1 cellular context compared by ENCODE assay signal in the genomic region with DNA sequence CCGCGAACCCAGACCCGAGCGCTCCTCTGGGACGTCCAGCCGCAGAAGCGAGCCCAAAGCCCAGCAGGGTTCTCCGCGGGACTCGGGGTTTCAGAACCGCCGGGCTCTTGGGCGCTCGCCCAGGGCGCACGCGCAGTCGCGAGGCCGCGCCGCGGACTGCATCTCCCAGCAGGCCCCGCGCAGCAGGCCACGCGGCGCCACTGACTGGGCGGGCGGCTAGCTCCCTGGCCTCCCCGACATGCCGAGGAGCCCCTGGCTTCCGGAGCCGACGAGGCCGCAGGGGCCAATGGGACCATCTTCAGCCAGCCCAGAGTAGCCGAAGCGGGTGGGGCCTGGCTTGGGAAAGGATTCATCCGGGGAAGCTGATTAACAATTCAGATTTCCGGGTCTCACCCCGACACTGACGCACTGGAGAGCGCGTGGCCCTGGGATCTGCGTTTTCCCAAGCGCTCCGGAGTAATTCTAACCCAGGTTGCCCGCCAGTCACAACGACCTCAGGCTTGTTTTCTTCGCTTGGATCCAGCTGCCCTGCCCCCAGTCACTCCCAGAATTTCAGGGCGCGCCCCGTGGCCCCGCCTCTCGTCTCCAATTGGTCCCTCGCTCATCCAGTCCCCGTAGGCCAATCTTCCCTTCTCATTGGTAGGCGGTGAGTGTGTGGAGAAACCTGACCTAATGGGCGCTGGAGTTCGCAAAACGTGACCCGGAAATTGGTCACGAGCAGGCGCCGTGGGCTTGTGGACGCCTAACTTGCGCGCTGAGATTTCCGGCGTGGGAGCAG.
TF ChIP-seq lines count a peak whose summit lies in the region.

A gene (plus strand): TSS at position 745 of the 778 bp plus-strand sequence. CDS start 328 bp downstream, outside the sequence.

TF ChIP-seq in HepG2, 621 proteins besides CTCF, POLR2A, EP300 and RAD21 (continued from another document and continues in another):
- TF ChIP-seq, protein P1, sequence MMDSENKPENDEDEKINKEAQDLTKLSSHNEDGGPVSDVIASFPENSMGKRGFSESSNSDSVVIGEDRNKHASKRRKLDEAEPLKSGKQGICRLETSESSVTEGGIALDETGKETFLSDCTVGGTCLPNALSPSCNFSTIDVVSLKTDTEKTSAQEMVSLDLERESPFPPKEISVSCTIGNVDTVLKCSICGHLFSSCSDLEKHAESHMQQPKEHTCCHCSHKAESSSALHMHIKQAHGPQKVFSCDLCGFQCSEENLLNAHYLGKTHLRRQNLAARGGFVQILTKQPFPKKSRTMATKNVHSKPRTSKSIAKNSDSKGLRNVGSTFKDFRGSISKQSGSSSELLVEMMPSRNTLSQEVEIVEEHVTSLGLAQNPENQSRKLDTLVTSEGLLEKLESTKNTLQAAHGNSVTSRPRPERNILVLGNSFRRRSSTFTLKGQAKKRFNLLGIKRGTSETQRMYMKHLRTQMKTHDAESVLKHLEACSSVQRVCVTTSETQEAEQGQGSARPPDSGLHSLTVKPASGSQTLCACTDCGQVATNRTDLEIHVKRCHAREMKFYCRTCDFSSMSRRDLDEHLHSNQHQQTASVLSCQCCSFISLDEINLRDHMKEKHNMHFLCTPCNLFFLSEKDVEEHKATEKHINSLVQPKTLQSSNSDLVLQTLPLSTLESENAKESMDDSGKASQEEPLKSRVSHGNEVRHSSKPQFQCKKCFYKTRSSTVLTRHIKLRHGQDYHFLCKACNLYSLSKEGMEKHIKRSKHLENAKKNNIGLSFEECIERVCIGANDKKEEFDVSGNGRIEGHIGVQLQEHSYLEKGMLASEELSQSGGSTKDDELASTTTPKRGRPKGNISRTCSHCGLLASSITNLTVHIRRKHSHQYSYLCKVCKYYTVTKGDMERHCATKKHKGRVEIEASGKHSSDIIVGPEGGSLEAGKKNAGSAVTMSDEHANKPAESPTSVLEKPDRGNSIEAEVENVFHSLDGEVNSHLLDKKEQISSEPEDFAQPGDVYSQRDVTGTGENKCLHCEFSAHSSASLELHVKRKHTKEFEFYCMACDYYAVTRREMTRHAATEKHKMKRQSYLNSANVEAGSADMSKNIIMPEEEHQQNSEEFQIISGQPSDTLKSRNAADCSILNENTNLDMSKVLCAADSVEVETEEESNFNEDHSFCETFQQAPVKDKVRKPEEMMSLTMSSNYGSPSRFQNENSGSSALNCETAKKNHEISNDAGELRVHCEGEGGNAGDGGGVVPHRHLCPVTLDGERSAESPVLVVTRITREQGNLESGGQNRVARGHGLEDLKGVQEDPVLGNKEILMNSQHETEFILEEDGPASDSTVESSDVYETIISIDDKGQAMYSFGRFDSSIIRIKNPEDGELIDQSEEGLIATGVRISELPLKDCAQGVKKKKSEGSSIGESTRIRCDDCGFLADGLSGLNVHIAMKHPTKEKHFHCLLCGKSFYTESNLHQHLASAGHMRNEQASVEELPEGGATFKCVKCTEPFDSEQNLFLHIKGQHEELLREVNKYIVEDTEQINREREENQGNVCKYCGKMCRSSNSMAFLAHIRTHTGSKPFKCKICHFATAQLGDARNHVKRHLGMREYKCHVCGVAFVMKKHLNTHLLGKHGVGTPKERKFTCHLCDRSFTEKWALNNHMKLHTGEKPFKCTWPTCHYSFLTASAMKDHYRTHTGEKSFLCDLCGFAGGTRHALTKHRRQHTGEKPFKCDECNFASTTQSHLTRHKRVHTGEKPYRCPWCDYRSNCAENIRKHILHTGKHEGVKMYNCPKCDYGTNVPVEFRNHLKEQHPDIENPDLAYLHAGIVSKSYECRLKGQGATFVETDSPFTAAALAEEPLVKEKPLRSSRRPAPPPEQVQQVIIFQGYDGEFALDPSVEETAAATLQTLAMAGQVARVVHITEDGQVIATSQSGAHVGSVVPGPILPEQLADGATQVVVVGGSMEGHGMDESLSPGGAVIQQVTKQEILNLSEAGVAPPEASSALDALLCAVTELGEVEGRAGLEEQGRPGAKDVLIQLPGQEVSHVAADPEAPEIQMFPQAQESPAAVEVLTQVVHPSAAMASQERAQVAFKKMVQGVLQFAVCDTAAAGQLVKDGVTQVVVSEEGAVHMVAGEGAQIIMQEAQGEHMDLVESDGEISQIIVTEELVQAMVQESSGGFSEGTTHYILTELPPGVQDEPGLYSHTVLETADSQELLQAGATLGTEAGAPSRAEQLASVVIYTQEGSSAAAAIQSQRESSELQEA (CRISPR knock-in tag; IDR thresholded peaks at IDR 0.05; ENCODE audit: not compliant biosample characterization): no peak
- TF ChIP-seq, protein P2, sequence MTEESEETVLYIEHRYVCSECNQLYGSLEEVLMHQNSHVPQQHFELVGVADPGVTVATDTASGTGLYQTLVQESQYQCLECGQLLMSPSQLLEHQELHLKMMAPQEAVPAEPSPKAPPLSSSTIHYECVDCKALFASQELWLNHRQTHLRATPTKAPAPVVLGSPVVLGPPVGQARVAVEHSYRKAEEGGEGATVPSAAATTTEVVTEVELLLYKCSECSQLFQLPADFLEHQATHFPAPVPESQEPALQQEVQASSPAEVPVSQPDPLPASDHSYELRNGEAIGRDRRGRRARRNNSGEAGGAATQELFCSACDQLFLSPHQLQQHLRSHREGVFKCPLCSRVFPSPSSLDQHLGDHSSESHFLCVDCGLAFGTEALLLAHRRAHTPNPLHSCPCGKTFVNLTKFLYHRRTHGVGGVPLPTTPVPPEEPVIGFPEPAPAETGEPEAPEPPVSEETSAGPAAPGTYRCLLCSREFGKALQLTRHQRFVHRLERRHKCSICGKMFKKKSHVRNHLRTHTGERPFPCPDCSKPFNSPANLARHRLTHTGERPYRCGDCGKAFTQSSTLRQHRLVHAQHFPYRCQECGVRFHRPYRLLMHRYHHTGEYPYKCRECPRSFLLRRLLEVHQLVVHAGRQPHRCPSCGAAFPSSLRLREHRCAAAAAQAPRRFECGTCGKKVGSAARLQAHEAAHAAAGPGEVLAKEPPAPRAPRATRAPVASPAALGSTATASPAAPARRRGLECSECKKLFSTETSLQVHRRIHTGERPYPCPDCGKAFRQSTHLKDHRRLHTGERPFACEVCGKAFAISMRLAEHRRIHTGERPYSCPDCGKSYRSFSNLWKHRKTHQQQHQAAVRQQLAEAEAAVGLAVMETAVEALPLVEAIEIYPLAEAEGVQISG (CRISPR knock-in tag; IDR thresholded peaks at IDR 0.05): peak; percentile 91
- TF ChIP-seq, protein P3, sequence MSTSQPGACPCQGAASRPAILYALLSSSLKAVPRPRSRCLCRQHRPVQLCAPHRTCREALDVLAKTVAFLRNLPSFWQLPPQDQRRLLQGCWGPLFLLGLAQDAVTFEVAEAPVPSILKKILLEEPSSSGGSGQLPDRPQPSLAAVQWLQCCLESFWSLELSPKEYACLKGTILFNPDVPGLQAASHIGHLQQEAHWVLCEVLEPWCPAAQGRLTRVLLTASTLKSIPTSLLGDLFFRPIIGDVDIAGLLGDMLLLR (CRISPR knock-in tag; IDR thresholded peaks at IDR 0.05): peak; percentile 86
- TF ChIP-seq ZSCAN31 (CRISPR knock-in tag; IDR thresholded peaks at IDR 0.05; ENCODE audit: low read depth) (peak; percentile 71), POLR2G (IDR thresholded peaks at IDR 0.05; ENCODE audit: low read depth, low read length) (peak; percentile 91), AHR (CRISPR knock-in tag; IDR thresholded peaks at IDR 0.05) (no peak), ZNF782 (CRISPR knock-in tag; IDR thresholded peaks at IDR 0.05; ENCODE audit: borderline replicate concordance) (peak; percentile 79; the same call in 1 of the 2 replicates), SUZ12 (IDR thresholded peaks at IDR 0.05; ENCODE audit: low read depth, low read length) (peak; percentile 59; the same call in 1 of the 2 replicates), NFKB2 (CRISPR knock-in tag; IDR thresholded peaks at IDR 0.05; ENCODE audit: borderline replicate concordance) (peak; percentile 78; the same call in 1 of the 2 replicates), TBL1XR1 (IDR thresholded peaks at IDR 0.05; ENCODE audit: borderline replicate concordance, low read length, partially characterized antibody) (peak; percentile 17), XBP1 (CRISPR knock-in tag; IDR thresholded peaks at IDR 0.05) (peak; percentile 63; the same call in 1 of the 2 replicates), EEA1 (CRISPR knock-in tag; IDR thresholded peaks at IDR 0.05; ENCODE audit: borderline replicate concordance) (peak; percentile 42; the same call in 1 of the 2 replicates), KLF6 (CRISPR knock-in tag; IDR thresholded peaks at IDR 0.05) (peak; percentile 76), KDM2A (CRISPR knock-in tag; IDR thresholded peaks at IDR 0.05; ENCODE audit: borderline replicate concordance, low read depth) (peak; percentile 87), ZNF160 (CRISPR knock-in tag; IDR thresholded peaks at IDR 0.05) (peak; percentile 69)
- TF ChIP-seq, protein P4, sequence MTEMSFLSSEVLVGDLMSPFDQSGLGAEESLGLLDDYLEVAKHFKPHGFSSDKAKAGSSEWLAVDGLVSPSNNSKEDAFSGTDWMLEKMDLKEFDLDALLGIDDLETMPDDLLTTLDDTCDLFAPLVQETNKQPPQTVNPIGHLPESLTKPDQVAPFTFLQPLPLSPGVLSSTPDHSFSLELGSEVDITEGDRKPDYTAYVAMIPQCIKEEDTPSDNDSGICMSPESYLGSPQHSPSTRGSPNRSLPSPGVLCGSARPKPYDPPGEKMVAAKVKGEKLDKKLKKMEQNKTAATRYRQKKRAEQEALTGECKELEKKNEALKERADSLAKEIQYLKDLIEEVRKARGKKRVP (CRISPR knock-in tag; IDR thresholded peaks at IDR 0.05): peak in 1 of 2 experiments; percentile 32; a peak in 1 of 4 replicates
- TF ChIP-seq, protein P5, sequence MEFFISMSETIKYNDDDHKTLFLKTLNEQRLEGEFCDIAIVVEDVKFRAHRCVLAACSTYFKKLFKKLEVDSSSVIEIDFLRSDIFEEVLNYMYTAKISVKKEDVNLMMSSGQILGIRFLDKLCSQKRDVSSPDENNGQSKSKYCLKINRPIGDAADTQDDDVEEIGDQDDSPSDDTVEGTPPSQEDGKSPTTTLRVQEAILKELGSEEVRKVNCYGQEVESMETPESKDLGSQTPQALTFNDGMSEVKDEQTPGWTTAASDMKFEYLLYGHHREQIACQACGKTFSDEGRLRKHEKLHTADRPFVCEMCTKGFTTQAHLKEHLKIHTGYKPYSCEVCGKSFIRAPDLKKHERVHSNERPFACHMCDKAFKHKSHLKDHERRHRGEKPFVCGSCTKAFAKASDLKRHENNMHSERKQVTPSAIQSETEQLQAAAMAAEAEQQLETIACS (CRISPR knock-in tag; IDR thresholded peaks at IDR 0.05): peak; percentile 28
- TF ChIP-seq, protein P6, sequence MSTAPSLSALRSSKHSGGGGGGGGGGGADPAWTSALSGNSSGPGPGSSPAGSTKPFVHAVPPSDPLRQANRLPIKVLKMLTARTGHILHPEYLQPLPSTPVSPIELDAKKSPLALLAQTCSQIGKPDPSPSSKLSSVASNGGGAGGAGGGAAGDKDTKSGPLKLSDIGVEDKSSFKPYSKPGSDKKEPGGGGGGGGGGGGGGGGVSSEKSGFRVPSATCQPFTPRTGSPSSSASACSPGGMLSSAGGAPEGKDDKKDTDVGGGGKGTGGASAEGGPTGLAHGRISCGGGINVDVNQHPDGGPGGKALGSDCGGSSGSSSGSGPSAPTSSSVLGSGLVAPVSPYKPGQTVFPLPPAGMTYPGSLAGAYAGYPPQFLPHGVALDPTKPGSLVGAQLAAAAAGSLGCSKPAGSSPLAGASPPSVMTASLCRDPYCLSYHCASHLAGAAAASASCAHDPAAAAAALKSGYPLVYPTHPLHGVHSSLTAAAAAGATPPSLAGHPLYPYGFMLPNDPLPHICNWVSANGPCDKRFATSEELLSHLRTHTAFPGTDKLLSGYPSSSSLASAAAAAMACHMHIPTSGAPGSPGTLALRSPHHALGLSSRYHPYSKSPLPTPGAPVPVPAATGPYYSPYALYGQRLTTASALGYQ (CRISPR knock-in tag; IDR thresholded peaks at IDR 0.05): peak; percentile 61; the same call in 1 of the 2 replicates
- TF ChIP-seq, protein P7, sequence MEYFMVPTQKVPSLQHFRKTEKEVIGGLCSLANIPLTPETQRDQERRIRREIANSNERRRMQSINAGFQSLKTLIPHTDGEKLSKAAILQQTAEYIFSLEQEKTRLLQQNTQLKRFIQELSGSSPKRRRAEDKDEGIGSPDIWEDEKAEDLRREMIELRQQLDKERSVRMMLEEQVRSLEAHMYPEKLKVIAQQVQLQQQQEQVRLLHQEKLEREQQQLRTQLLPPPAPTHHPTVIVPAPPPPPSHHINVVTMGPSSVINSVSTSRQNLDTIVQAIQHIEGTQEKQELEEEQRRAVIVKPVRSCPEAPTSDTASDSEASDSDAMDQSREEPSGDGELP (IDR thresholded peaks at IDR 0.05; ENCODE audit: borderline replicate concordance, low read depth): peak; percentile 20; the same call in 1 of the 2 replicates
- TF ChIP-seq, protein P8, sequence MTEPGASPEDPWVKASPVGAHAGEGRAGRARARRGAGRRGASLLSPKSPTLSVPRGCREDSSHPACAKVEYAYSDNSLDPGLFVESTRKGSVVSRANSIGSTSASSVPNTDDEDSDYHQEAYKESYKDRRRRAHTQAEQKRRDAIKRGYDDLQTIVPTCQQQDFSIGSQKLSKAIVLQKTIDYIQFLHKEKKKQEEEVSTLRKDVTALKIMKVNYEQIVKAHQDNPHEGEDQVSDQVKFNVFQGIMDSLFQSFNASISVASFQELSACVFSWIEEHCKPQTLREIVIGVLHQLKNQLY (CRISPR knock-in tag; IDR thresholded peaks at IDR 0.05): peak; percentile 79
- TF ChIP-seq, protein P9, sequence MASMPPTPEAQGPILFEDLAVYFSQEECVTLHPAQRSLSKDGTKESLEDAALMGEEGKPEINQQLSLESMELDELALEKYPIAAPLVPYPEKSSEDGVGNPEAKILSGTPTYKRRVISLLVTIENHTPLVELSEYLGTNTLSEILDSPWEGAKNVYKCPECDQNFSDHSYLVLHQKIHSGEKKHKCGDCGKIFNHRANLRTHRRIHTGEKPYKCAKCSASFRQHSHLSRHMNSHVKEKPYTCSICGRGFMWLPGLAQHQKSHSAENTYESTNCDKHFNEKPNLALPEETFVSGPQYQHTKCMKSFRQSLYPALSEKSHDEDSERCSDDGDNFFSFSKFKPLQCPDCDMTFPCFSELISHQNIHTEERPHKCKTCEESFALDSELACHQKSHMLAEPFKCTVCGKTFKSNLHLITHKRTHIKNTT (CRISPR knock-in tag; IDR thresholded peaks at IDR 0.05): no peak
- TF ChIP-seq, protein P10, sequence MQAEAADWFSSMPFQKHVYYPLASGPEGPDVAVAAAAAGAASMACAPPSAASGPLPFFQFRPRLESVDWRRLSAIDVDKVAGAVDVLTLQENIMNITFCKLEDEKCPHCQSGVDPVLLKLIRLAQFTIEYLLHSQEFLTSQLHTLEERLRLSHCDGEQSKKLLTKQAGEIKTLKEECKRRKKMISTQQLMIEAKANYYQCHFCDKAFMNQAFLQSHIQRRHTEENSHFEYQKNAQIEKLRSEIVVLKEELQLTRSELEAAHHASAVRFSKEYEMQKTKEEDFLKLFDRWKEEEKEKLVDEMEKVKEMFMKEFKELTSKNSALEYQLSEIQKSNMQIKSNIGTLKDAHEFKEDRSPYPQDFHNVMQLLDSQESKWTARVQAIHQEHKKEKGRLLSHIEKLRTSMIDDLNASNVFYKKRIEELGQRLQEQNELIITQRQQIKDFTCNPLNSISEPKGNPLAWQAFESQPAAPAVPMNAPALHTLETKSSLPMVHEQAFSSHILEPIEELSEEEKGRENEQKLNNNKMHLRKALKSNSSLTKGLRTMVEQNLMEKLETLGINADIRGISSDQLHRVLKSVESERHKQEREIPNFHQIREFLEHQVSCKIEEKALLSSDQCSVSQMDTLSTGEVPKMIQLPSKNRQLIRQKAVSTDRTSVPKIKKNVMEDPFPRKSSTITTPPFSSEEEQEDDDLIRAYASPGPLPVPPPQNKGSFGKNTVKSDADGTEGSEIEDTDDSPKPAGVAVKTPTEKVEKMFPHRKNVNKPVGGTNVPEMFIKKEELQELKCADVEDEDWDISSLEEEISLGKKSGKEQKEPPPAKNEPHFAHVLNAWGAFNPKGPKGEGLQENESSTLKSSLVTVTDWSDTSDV (CRISPR knock-in tag; IDR thresholded peaks at IDR 0.05): 0 out of 2 replicates have a peak, but pooled peaks have one; percentile 44
